In genomic region chr2:199581504-199581903, GRCh38 we compare ENCODE assay signal across 1 cellular context.
TF ChIP-seq lines count a peak whose summit lies in the region.

No MANE protein-coding gene starts in this region.

TF ChIP-seq in GM23338, 12 proteins besides CTCF, POLR2A, EP300 and RAD21 (continued from another document):
- TF ChIP-seq STAT1 (IDR thresholded peaks at IDR 0.05; ENCODE audit: unreplicated experiment): no peak
- TF ChIP-seq, protein P1, sequence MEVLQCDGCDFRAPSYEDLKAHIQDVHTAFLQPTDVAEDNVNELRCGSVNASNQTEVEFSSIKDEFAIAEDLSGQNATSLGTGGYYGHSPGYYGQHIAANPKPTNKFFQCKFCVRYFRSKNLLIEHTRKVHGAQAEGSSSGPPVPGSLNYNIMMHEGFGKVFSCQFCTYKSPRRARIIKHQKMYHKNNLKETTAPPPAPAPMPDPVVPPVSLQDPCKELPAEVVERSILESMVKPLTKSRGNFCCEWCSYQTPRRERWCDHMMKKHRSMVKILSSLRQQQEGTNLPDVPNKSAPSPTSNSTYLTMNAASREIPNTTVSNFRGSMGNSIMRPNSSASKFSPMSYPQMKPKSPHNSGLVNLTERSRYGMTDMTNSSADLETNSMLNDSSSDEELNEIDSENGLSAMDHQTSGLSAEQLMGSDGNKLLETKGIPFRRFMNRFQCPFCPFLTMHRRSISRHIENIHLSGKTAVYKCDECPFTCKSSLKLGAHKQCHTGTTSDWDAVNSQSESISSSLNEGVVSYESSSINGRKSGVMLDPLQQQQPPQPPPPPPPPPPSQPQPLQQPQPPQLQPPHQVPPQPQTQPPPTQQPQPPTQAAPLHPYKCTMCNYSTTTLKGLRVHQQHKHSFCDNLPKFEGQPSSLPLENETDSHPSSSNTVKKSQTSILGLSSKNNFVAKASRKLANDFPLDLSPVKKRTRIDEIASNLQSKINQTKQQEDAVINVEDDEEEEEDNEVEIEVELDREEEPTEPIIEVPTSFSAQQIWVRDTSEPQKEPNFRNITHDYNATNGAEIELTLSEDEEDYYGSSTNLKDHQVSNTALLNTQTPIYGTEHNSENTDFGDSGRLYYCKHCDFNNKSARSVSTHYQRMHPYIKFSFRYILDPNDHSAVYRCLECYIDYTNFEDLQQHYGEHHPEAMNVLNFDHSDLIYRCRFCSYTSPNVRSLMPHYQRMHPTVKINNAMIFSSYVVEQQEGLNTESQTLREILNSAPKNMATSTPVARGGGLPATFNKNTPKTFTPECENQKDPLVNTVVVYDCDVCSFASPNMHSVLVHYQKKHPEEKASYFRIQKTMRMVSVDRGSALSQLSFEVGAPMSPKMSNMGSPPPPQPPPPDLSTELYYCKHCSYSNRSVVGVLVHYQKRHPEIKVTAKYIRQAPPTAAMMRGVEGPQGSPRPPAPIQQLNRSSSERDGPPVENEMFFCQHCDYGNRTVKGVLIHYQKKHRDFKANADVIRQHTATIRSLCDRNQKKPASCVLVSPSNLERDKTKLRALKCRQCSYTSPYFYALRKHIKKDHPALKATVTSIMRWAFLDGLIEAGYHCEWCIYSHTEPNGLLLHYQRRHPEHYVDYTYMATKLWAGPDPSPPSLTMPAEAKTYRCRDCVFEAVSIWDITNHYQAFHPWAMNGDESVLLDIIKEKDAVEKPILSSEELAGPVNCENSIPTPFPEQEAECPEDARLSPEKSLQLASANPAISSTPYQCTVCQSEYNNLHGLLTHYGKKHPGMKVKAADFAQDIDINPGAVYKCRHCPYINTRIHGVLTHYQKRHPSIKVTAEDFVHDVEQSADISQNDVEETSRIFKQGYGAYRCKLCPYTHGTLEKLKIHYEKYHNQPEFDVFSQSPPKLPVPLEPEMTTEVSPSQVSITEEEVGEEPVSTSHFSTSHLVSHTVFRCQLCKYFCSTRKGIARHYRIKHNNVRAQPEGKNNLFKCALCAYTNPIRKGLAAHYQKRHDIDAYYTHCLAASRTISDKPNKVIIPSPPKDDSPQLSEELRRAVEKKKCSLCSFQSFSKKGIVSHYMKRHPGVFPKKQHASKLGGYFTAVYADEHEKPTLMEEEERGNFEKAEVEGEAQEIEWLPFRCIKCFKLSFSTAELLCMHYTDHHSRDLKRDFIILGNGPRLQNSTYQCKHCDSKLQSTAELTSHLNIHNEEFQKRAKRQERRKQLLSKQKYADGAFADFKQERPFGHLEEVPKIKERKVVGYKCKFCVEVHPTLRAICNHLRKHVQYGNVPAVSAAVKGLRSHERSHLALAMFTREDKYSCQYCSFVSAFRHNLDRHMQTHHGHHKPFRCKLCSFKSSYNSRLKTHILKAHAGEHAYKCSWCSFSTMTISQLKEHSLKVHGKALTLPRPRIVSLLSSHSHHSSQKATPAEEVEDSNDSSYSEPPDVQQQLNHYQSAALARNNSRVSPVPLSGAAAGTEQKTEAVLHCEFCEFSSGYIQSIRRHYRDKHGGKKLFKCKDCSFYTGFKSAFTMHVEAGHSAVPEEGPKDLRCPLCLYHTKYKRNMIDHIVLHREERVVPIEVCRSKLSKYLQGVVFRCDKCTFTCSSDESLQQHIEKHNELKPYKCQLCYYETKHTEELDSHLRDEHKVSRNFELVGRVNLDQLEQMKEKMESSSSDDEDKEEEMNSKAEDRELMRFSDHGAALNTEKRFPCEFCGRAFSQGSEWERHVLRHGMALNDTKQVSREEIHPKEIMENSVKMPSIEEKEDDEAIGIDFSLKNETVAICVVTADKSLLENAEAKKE (CRISPR knock-in tag; IDR thresholded peaks at IDR 0.05): no peak
